ENCODE assay signal across 8 cellular contexts in the genomic region with DNA sequence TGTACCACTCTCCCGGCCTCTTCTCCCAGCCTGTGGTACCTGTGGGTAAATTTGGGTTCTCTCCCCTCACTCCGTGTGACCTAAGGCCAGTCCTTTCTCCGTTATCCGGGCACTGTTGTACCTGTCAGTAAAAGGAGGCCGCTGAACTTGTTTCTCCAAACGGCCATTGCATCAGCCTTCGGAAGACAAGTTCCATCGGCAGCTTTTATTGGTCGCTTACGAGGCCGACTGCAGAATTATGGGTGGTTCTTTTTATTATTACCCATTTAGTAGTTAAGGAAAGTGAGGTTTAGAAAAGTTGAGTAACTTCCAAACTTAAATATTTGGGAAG. TPM values are rescaled to one million over a fixed set of nuclear protein-coding genes. Genes with fewer than 3 reads are reported as not detected.
DNase-seq lines count a peak whose midpoint lies in the region; ATAC-seq, FAIRE-seq and TF ChIP-seq lines count a peak whose summit lies in the region.

No MANE protein-coding gene starts in this region.

- no peaks in the 10 kb centered on the region for H3K9me3 ChIP-seq in H1 (ENCODE audit: insufficient read depth in 2 of 2, low read depth in 1 of 2, low read length in 1 of 2)
- no peaks in the 10 kb centered on the region for H3K9me3 ChIP-seq in muscle layer of colon (ENCODE audit: low read length)

- H3K27ac ChIP-seq in H1 (ENCODE audit: low read depth, low read length) (peak overlapping the region; percentile 86), muscle layer of colon (ENCODE audit: low read depth, low read length) (peak overlapping the region; percentile 92)

- H4K8ac ChIP-seq in H1 (ENCODE audit: extremely low read depth, insufficient read depth, low read length): peak overlapping the region; percentile 96

- peak overlapping the region; percentile 67 to 84 for H3K4me2 ChIP-seq in H1 (ENCODE audit: insufficient read depth in 1 of 2, low read depth in 2 of 2, low read length in 2 of 2)

- no peak for FAIRE-seq in H1 (lab: Jason Lieb, UNC)

- DNase-seq in H1 (ENCODE audit: low read depth in 1 of 2, low spot score in 2 of 2) (no peak), NCI-H2081 treated with DMSO at 0.1 percent for 48 hours (lab: John Stamatoyannopoulos, UW) (no peak), NCI-H526 treated with DMSO at 0.1 percent for 48 hours (lab: John Stamatoyannopoulos, UW) (no peak), NCI-H2107 treated with DMSO at 0.1 percent for 48 hours (lab: John Stamatoyannopoulos, UW; ENCODE audit: unreplicated experiment) (no peak)

- H3K14ac ChIP-seq in H1 (ENCODE audit: insufficient read length): no peak overlapping the region

- peak overlapping the region; percentile 85 for H4K5ac ChIP-seq in H1 (ENCODE audit: insufficient read length, low read depth, low read length)

- H3K36me3 ChIP-seq in H1 (ENCODE audit: control insufficient read depth in 2 of 4, insufficient read depth in 4 of 4, low read length in 3 of 4) (peaks cover 24 to 39% (median 32%) of the 10 kb centered on the region in 4 experiments), muscle layer of colon (ENCODE audit: insufficient read depth, low read length) (peaks cover 38% of the 10 kb centered on the region)

- peak overlapping the region; percentile 69; the same call in 1 of the 2 replicates for H2BK12ac ChIP-seq in H1 (ENCODE audit: low read depth, low read length)

- H3K18ac ChIP-seq in H1 (ENCODE audit: extremely low read depth, low read length): peak overlapping the region; percentile 80

- H2BK15ac ChIP-seq in H1 (ENCODE audit: low read length): no peak overlapping the region

- H3K79me2 ChIP-seq in H1 (ENCODE audit: control insufficient read depth in 1 of 2, insufficient read depth in 2 of 2, low read length in 2 of 2): peaks cover 0 to 29% of the 10 kb centered on the region in 2 experiments; a peak in 2 of 4 replicates

- TF ChIP-seq POLR2A in H1 (IDR thresholded peaks at IDR 0.05; ENCODE audit: control extremely low read depth in 1 of 2, low read depth in 2 of 2, low read length in 2 of 2): no peak

- H3K27me3 ChIP-seq in H1 (replicated peaks in 1 of 4; ENCODE audit: control insufficient read depth in 3 of 4, extremely low read depth in 1 of 4, insufficient read depth in 3 of 4, low read length in 3 of 4) (no peaks in the 10 kb centered on the region), muscle layer of colon (ENCODE audit: control insufficient read depth in 1 of 2, insufficient read depth in 2 of 2, low read length in 2 of 2) (no peaks in the 10 kb centered on the region)

- H4K20me1 ChIP-seq in H1 (replicated peaks in 1 of 2; ENCODE audit: control insufficient read depth in 1 of 2, insufficient read depth in 2 of 2, low read length in 2 of 2): peaks cover under 1 to 2% of the 10 kb centered on the region in 2 experiments

- H3K4me1 ChIP-seq in H1 (replicated peaks in 1 of 4; ENCODE audit: control insufficient read depth in 3 of 4, insufficient read depth in 4 of 4, low read length in 3 of 4): peaks cover 0 to 5% (median 1%) of the 10 kb centered on the region in 4 experiments; a peak in 4 of 7 replicates
- peaks cover 7% of the 10 kb centered on the region for H3K4me1 ChIP-seq in muscle layer of colon (ENCODE audit: insufficient read depth, low read length)

- peak overlapping the region; percentile 97 for H2BK5ac ChIP-seq in H1 (ENCODE audit: low read depth, low read length)

- H3K4me3 ChIP-seq in GM08714 (ENCODE audit: low read length): peak overlapping the region; percentile 98
- peak overlapping the region; percentile 72 to 99 (median 93) for H3K4me3 ChIP-seq in H1 (ENCODE audit: extremely low read depth in 1 of 4, insufficient read depth in 2 of 4, low read depth in 3 of 4, low read length in 4 of 4)
- H3K4me3 ChIP-seq in muscle layer of colon (ENCODE audit: low read depth in 1 of 2, low read length in 2 of 2): peak overlapping the region; percentile 91 to 94

- H3K56ac ChIP-seq in H1 (replicated peaks; ENCODE audit: insufficient read length, low read depth, low read length): peak overlapping the region; percentile 87

- no peak for TF ChIP-seq CTCF in H1 (IDR thresholded peaks at IDR 0.05; ENCODE audit: control extremely low read depth in 1 of 3, insufficient read depth in 1 of 3, low read depth in 1 of 3, low read length in 3 of 3)

- peak overlapping the region; percentile 66 to 91 (median 82) for H3K9ac ChIP-seq in H1 (replicated peaks in 1 of 4; ENCODE audit: extremely low read depth in 1 of 4, low read depth in 3 of 4, low read length in 3 of 4)
- H3K9ac ChIP-seq in muscle layer of colon (ENCODE audit: low read length): peak overlapping the region; percentile 58

- no peaks in the 10 kb centered on the region; the same call in 1 of the 2 replicates for H3K79me1 ChIP-seq in H1 (ENCODE audit: low read depth, low read length)

- no peak for TF ChIP-seq RAD21 in H1 (IDR thresholded peaks at IDR 0.05 in 1 of 2, conservative IDR thresholded peaks at IDR 0.05 in 1 of 2; ENCODE audit: low read depth in 2 of 2, low read length in 2 of 2)

- ATAC-seq in HG02642 (IDR thresholded peaks at IDR 0.05; ENCODE audit: poor library complexity, unreplicated experiment): peak; percentile 10
- ATAC-seq in SK-N-SH treated with all-trans-retinoic acid at 6 μM for 48 hours: peak; percentile 26

- no peak for TF ChIP-seq EP300 in H1 (IDR thresholded peaks at IDR 0.05; ENCODE audit: borderline replicate concordance in 1 of 2, low read depth in 2 of 2, low read length in 2 of 2)

- peak overlapping the region; percentile 31; the same call in 1 of the 2 replicates for H2AFZ ChIP-seq in H1 (ENCODE audit: low read length)

- H2BK20ac ChIP-seq in H1 (ENCODE audit: low read length): no peak overlapping the region

- POLR2A ChIA-PET in H1 (lab: Charles Lee; ENCODE audit: partially characterized antibody): interaction anchor here (1.0 to 5.0 kb wide), 16 partner anchors 10 to 101 kb away, joined by 3 to 72 read pairs (median 5); a partner anchor contains a TSS

- peak overlapping the region; percentile 79; the same call in 1 of the 2 replicates for H2AK5ac ChIP-seq in H1 (ENCODE audit: low read depth, low read length)

- peaks cover 12% of the 10 kb centered on the region for H3K23me2 ChIP-seq in H1 (ENCODE audit: low read depth, low read length)

- peak overlapping the region; percentile 61 for H2BK120ac ChIP-seq in H1 (replicated peaks; ENCODE audit: low read depth, low read length)

- CTCF ChIA-PET in H1 (lab: Charles Lee; ENCODE audit: partially characterized antibody): interaction anchor here (0.7 to 4.1 kb wide), 10 partner anchors 10 to 190 kb away, joined by 3 to 26 read pairs (median 5); no protein-coding TSS in a partner anchor

- peak overlapping the region; percentile 92 for H3K4ac ChIP-seq in H1 (replicated peaks; ENCODE audit: insufficient read length, low read depth, low read length)

- peak overlapping the region; percentile 37 for H4K91ac ChIP-seq in H1 (replicated peaks; ENCODE audit: insufficient read length, low read length)

- WGBS in H1 (ENCODE audit: extremely low coverage in 1 of 2, insufficient coverage in 1 of 2, insufficient read length in 1 of 2, insufficient replicate concordance in 2 of 2, low coverage in 1 of 2, low lambda C conversion rate in 2 of 2, missing lambda C conversion rate in 1 of 2), 2 experiments: 4% methylated on average over 9 of the region's 11 CpGs; no CpG with 5 or more reads in 1 of the 2 experiments

- H3K23ac ChIP-seq in H1 (ENCODE audit: insufficient read length): no peak overlapping the region

TF ChIP-seq in H1, 55 proteins besides CTCF, POLR2A, EP300 and RAD21:
- TF ChIP-seq MAFK (IDR thresholded peaks at IDR 0.05; ENCODE audit: low read depth, low read length) (no peak), CEBPB (IDR thresholded peaks at IDR 0.05; ENCODE audit: low read depth, low read length) (peak; percentile 39; the same call in 1 of the 2 replicates)

RNA-seq across cellular contexts. Expression of a gene that starts 0.6 kb away (rescaled TPM):
- 48.9 and 52.2 TPM in 2 replicates for total RNA-seq in H1 (2021; fragmentation: NEBNext Ultra II Directional; extraction: Animal tissue kit (Norgen Biotek cat#: 25700))
- polyA plus RNA-seq in H1 (2011; rRNA removed): 7.4 and 11.2 TPM in 2 replicates
- polyA plus RNA-seq in H1 (2011; cell fraction: cytosol; rRNA removed): 17.1 TPM
- 12.6 TPM for polyA plus RNA-seq in H1 (2011; cell fraction: nucleus; rRNA removed)
- 13.5 to 18.1 TPM (median 15.5 TPM) in 4 replicates for polyA plus RNA-seq in H1 (2012, experiment 1 of 2)
- polyA plus RNA-seq in H1 (2012, experiment 2 of 2): 1.7 TPM
- polyA plus RNA-seq in H1 (2013, experiment 1 of 2): 19.6 TPM
- 19.1 TPM for polyA plus RNA-seq in H1 (2013, experiment 2 of 2)
- 38.9 and 44.5 TPM in 2 replicates for polyA minus RNA-seq in H1 (2011; rRNA and poly(A)+ RNA removed)
- 52.5 TPM for polyA minus RNA-seq in H1 (2011; cell fraction: cytosol; rRNA and poly(A)+ RNA removed)
- 48.6 TPM for polyA minus RNA-seq in H1 (2011; cell fraction: nucleus; rRNA and poly(A)+ RNA removed)

RNA-seq across cellular contexts. Expression of a gene that starts 12.0 kb away (rescaled TPM):
- 6.8 and 7.9 TPM in 2 replicates for total RNA-seq in H1 (2021; fragmentation: NEBNext Ultra II Directional; extraction: Animal tissue kit (Norgen Biotek cat#: 25700))
- polyA plus RNA-seq in H1 (2011; rRNA removed): 17.2 and 19.0 TPM in 2 replicates
- 14.6 TPM for polyA plus RNA-seq in H1 (2011; cell fraction: cytosol; rRNA removed)
- polyA plus RNA-seq in H1 (2011; cell fraction: nucleus; rRNA removed): 26.8 TPM
- polyA plus RNA-seq in H1 (2012, experiment 1 of 2): 8.6 to 13.2 TPM (median 10.8 TPM) in 4 replicates
- polyA plus RNA-seq in H1 (2012, experiment 2 of 2): 5.0 TPM
- polyA plus RNA-seq in H1 (2013, experiment 1 of 2): 15.8 TPM
- 16.5 TPM for polyA plus RNA-seq in H1 (2013, experiment 2 of 2)
- polyA minus RNA-seq in H1 (2011; rRNA and poly(A)+ RNA removed): 13.5 and 14.2 TPM in 2 replicates
- polyA minus RNA-seq in H1 (2011; cell fraction: cytosol; rRNA and poly(A)+ RNA removed): 6.1 TPM
- polyA minus RNA-seq in H1 (2011; cell fraction: nucleus; rRNA and poly(A)+ RNA removed): 10.8 TPM

RNA-seq across cellular contexts. Expression of a gene that starts 33.2 kb away (rescaled TPM):
- total RNA-seq in H1 (2021; fragmentation: NEBNext Ultra II Directional; extraction: Animal tissue kit (Norgen Biotek cat#: 25700)): not detected in 2 replicates
- polyA plus RNA-seq in H1 (2011; rRNA removed): 0.18 TPM in 1 of 2 replicates, not detected in the other
- not detected for polyA plus RNA-seq in H1 (2011; cell fraction: cytosol; rRNA removed)
- polyA plus RNA-seq in H1 (2011; cell fraction: nucleus; rRNA removed): not detected
- polyA plus RNA-seq in H1 (2012, experiment 1 of 2): not detected in 4 replicates
- polyA plus RNA-seq in H1 (2012, experiment 2 of 2): not detected
- not detected for polyA plus RNA-seq in H1 (2013, experiment 1 of 2)
- polyA plus RNA-seq in H1 (2013, experiment 2 of 2): not detected
- polyA minus RNA-seq in H1 (2011; rRNA and poly(A)+ RNA removed): not detected in 2 replicates
- not detected for polyA minus RNA-seq in H1 (2011; cell fraction: cytosol; rRNA and poly(A)+ RNA removed)
- polyA minus RNA-seq in H1 (2011; cell fraction: nucleus; rRNA and poly(A)+ RNA removed): not detected
